In the genomic region with DNA sequence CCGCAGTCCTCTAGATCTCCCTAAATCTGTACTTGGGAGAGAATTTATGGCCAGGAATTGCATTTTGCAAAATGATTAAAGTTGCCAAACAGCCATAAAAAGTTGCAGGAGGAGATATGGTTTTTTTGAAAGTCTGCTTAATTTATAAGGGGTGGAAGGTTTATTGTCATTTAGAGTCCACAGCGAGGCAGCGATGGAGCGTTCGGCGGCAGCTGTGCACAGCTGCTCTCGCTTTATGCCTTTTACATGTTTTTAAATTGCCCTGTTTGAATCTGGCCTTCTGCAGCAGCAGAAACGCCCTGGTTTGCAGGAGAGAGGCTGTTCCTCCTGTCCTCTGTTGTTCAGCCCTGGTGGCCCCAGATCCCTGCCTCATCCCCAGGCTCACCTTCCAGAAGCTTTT, we compare ENCODE assay signal across 20 cellular contexts.
"Had no signal": no experiment of that assay in that cellular context is flagged by ENCODE, and none has a peak within 500 bp of the region (broad histone marks: within the 10 kb centered on the region; RNA-seq: fewer than 3 reads in every experiment).

No MANE protein-coding gene starts in this region.

- H3K36me3 Mint-ChIP-seq: activated naive CD4-positive, alpha-beta T cell treated with anti-CD3 and anti-CD28 coated beads, Interleukin-2, amount 50 U/mL, for 24 hours; brain; immature natural killer cell had no signal

- ATAC-seq: activated CD8-positive, alpha-beta T cell treated with anti-CD3 and anti-CD28 coated beads, Interleukin-2, amount 10 ng/mL, durations not matched to agents 7 days and 5 days; upper lobe of right lung had no signal

- H3K27ac Mint-ChIP-seq: activated CD8-positive, alpha-beta T cell treated with anti-CD3 and anti-CD28 coated beads, Interleukin-2, amount 10 ng/mL, durations not matched to agents 7 days and 5 days; activated naive CD4-positive, alpha-beta T cell treated with anti-CD3 and anti-CD28 coated beads, Interleukin-2, amount 50 U/mL, for 24 hours; activated T-helper 1 cell treated with anti-CD3 and anti-CD28 coated beads, Interleukin-12 subunit alpha, Interleukin-12 subunit beta, Interleukin-2, Interleukin-4 antibody, amounts not matched to agents 30 ng/mL and 10 ng/mL and 1 ng/mL, durations not matched to agents 14 hours and 24 hours and 36 hours; immature natural killer cell; memory B cell; nephron progenitor cell; T-helper 2 cell treated with Interferon-gamma antibody and Interleukin-4, amounts not matched to agents 5 μg/mL and 100 μg/mL, for 36 hours had no signal

- DNase-seq: activated CD4-positive, alpha-beta T cell treated with anti-CD3 and anti-CD28 coated beads for 1 hour; activated CD4-positive, alpha-beta T cell treated with anti-CD3 and anti-CD28 coated beads, Interleukin-2, amount 50 U/mL, for 1 hour; activated CD8-positive, alpha-beta T cell treated with anti-CD3 and anti-CD28 coated beads, Interleukin-2, amount 10 ng/mL, durations not matched to agents 7 days and 5 days; activated gamma-delta T cell treated with Interleukin-2 at 50 U/mL for 16 hours; aorta; caudate nucleus; effector memory CD4-positive, alpha-beta T cell; foreskin melanocyte; immature natural killer cell; kidney glomerular epithelial cell; nephron progenitor cell; stimulated activated CD4-positive, alpha-beta T cell treated with anti-CD3 and anti-CD28 coated beads, Interleukin-2, amount 100 ng/mL, for 48 hours; stimulated activated naive CD4-positive, alpha-beta T cell treated with Interleukin-2 at 50 U/mL for 16 hours; thyroid gland; upper lobe of right lung had no signal

- H3K4me3 Mint-ChIP-seq: activated CD8-positive, alpha-beta T cell treated with anti-CD3 and anti-CD28 coated beads, Interleukin-2, amount 10 ng/mL, durations not matched to agents 7 days and 5 days; activated naive CD4-positive, alpha-beta T cell treated with anti-CD3 and anti-CD28 coated beads, Interleukin-2, amount 50 U/mL, for 24 hours; activated T-helper 1 cell treated with anti-CD3 and anti-CD28 coated beads, Interleukin-12 subunit alpha, Interleukin-12 subunit beta, Interleukin-2, Interleukin-4 antibody, amounts not matched to agents 30 ng/mL and 10 ng/mL and 1 ng/mL, durations not matched to agents 14 hours and 24 hours and 36 hours; brain; immature natural killer cell; memory B cell; nephron progenitor cell; T-helper 2 cell treated with Interferon-gamma antibody and Interleukin-4, amounts not matched to agents 5 μg/mL and 100 μg/mL, for 36 hours had no signal

- H3K4me1 Mint-ChIP-seq: activated naive CD4-positive, alpha-beta T cell treated with anti-CD3 and anti-CD28 coated beads, Interleukin-2, amount 50 U/mL, for 24 hours; immature natural killer cell had no signal

- H3K9me3 Mint-ChIP-seq: activated naive CD4-positive, alpha-beta T cell treated with anti-CD3 and anti-CD28 coated beads, Interleukin-2, amount 50 U/mL, for 24 hours; activated T-helper 1 cell treated with anti-CD3 and anti-CD28 coated beads, Interleukin-12 subunit alpha, Interleukin-12 subunit beta, Interleukin-2, Interleukin-4 antibody, amounts not matched to agents 30 ng/mL and 10 ng/mL and 1 ng/mL, durations not matched to agents 14 hours and 24 hours and 36 hours; memory B cell; T-helper 2 cell treated with Interferon-gamma antibody and Interleukin-4, amounts not matched to agents 5 μg/mL and 100 μg/mL, for 36 hours had no signal
